12 cellular contexts compared by ENCODE assay signal in the genomic region with DNA sequence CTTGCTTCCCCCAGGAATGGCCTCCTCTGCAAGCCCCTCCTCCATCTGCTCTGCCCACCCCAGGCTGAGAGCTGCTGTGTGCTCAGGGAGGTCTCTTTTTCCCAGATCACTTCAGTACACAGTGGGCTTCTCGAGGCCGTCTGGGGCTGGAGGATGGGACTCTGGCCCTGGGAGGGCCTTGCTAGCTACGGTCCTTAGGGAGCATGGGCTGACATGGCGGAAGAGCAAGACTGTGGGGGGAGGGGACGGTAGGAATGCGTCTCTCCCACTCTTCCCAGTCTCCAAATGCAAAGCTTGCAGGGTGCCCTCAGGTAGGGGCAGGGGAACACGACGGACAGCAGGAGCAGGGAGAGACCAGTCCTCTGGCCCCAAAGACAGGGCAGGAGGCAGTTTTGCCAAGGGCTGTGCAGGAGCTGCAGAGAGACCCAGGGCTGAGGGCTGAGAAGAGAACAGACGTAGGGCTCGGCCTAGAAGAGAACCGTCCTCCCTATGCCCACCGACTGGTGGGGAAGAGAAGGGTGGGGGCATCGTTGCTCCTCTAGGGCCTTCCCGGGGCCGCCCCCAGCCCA. TPM values are rescaled to one million over a fixed set of nuclear protein-coding genes. Genes with fewer than 3 reads are reported as not detected.
DNase-seq lines count a peak whose midpoint lies in the region; ATAC-seq, FAIRE-seq and TF ChIP-seq lines count a peak whose summit lies in the region.
"Not testable (repeated sequence)": the region's sequence is repeated elsewhere in the genome, so short reads cannot be mapped to it uniquely, and the experiment has no call there.
"Had no signal": no experiment of that assay in that cellular context is flagged by ENCODE, and none has a peak within 500 bp of the region (broad histone marks: within the 10 kb centered on the region; RNA-seq: fewer than 3 reads in every experiment).

No MANE protein-coding gene starts in this region.

- H3K9me3 ChIP-seq in heart left ventricle, lower lobe of right lung, pancreas, stomach: not testable (repeated sequence)

- not testable (repeated sequence) for TF ChIP-seq EP300 in stomach (IDR thresholded peaks at IDR 0.05)

- H3K36me3 ChIP-seq in heart left ventricle, lower lobe of right lung, pancreas, stomach: not testable (repeated sequence)

- TF ChIP-seq CTCF in C4-2B (conservative IDR thresholded peaks at IDR 0.05); coronary artery (IDR thresholded peaks at IDR 0.05); heart left ventricle (IDR thresholded peaks at IDR 0.05); lower lobe of right lung (IDR thresholded peaks at IDR 0.05); pancreas (IDR thresholded peaks at IDR 0.05); stomach (IDR thresholded peaks at IDR 0.05): not testable (repeated sequence)

- ATAC-seq in heart left ventricle, lower lobe of right lung, pancreas: not testable (repeated sequence)

- 25 to 49% (median 41%) methylated on average over 13 to 15 of the region's 15 CpGs for WGBS in heart left ventricle, 4 donors
- WGBS in pancreas, 2 donors, result 56 to 58% methylated on average over 14 of the region's 15 CpGs
- WGBS in stomach, 5 donors, result 34 to 61% (median 45%) methylated on average over 5 to 15 of the region's 15 CpGs

- peak overlapping the region; percentile 74 for H3K4me3 ChIP-seq in coronary artery
- H3K4me3 ChIP-seq in heart left ventricle, result peak overlapping the region; percentile 43 to 79 (median 58)
- H3K4me3 ChIP-seq in lower lobe of right lung, result peak overlapping the region; percentile 59
- peak overlapping the region in 3 of 4 donors; percentile 33 to 59 (median 43) for H3K4me3 ChIP-seq in pancreas
- peak overlapping the region; percentile 58 to 63 (median 60) for H3K4me3 ChIP-seq in stomach

- H3K4me1 ChIP-seq in heart left ventricle (peaks cover 0 to 12% (median 0%) of the 10 kb centered on the region in 12 donors), stomach (peaks cover 0 to 17% (median 11%) of the 10 kb centered on the region in 4 donors)
- H3K4me1 ChIP-seq in lower lobe of right lung, pancreas: not testable (repeated sequence)

- H3K27ac ChIP-seq in C4-2B, result peak overlapping the region; percentile 56; the same call in 1 of the 2 replicates
- not testable (repeated sequence) for H3K27ac ChIP-seq in coronary artery, lower lobe of right lung, pancreas
- peak overlapping the region in 1 of 12 donors; percentile 56 for H3K27ac ChIP-seq in heart left ventricle
- peak overlapping the region in 1 of 5 donors; percentile 70 for H3K27ac ChIP-seq in stomach

- not testable (repeated sequence) for TF ChIP-seq POLR2A in heart left ventricle (IDR thresholded peaks at IDR 0.05); stomach (IDR thresholded peaks at IDR 0.05)

- H3K9me3 Mint-ChIP-seq in activated naive CD4-positive, alpha-beta T cell treated with anti-CD3 and anti-CD28 coated beads, Interleukin-2, amount 50 U/mL, for 24 hours, result not testable (repeated sequence)

- H3K27ac Mint-ChIP-seq in activated naive CD4-positive, alpha-beta T cell treated with anti-CD3 and anti-CD28 coated beads, Interleukin-2, amount 50 U/mL, for 24 hours, result not testable (repeated sequence)

- H3K27me3 ChIP-seq in heart left ventricle, result peaks cover 0 to 25% (median 0%) of the 10 kb centered on the region in 9 donors
- H3K27me3 ChIP-seq in lower lobe of right lung (ENCODE audit: low read depth); pancreas; stomach: not testable (repeated sequence)

- peak overlapping the region; percentile 62 for H3K4me3 Mint-ChIP-seq in activated naive CD4-positive, alpha-beta T cell treated with anti-CD3 and anti-CD28 coated beads, Interleukin-2, amount 50 U/mL, for 24 hours

- H3K36me3 Mint-ChIP-seq in activated naive CD4-positive, alpha-beta T cell treated with anti-CD3 and anti-CD28 coated beads, Interleukin-2, amount 50 U/mL, for 24 hours, result not testable (repeated sequence)

- not testable (repeated sequence) for H3K27me3 Mint-ChIP-seq in activated naive CD4-positive, alpha-beta T cell treated with anti-CD3 and anti-CD28 coated beads, Interleukin-2, amount 50 U/mL, for 24 hours

- DNase-seq in NCI-H82 (lab: John Stamatoyannopoulos, UW) (peak; percentile 24), pancreas (peak in 1 of 6 donors; percentile 37)
- DNase-seq in coronary artery (ENCODE audit: low spot score); heart left ventricle; lower lobe of right lung; stomach: not testable (repeated sequence)

- H3K4me1 Mint-ChIP-seq in activated naive CD4-positive, alpha-beta T cell treated with anti-CD3 and anti-CD28 coated beads, Interleukin-2, amount 50 U/mL, for 24 hours, result not testable (repeated sequence)

- intact Hi-C loops in heart left ventricle (cut with DNase I); lower lobe of right lung (cut with DNase I); pancreas (cut with DNase I); stomach (cut with DNase I; ENCODE audit: low total_unique reads): not testable (repeated sequence)

- FAIRE-seq in pancreas (lab: Jason Lieb, UNC), result not testable (repeated sequence)

RNA-seq across cellular contexts. Expression of gene SMIM10L2B, which starts 1.3 kb away (rescaled TPM):
- total RNA-seq in heart left ventricle, result 1 to 10 TPM; 2.2 to 5.7 (median 3.6) TPM
- polyA plus RNA-seq in heart left ventricle, result 1 to 10 TPM; 1.5 to 5.3 TPM
- 2.0 TPM for total RNA-seq in lower lobe of right lung
- under 1 TPM; 0.37 to 0.67 (median 0.59) TPM for total RNA-seq in pancreas
- 1 to 10 TPM in 1 of 2 donors, under 1 TPM in 1; 0.80 to 1.2 TPM for polyA plus RNA-seq in pancreas
- 1 to 10 TPM in 2 of 5 donors, under 1 TPM in 1, not detected in 2; 0.58 to 4.3 (median 2.2) TPM for total RNA-seq in stomach
- polyA plus RNA-seq in stomach, result 1 to 10 TPM; 1.3 to 1.8 (median 1.7) TPM

RNA-seq across cellular contexts. Expression of gene ETDB, which starts 23.1 kb away (rescaled TPM):
- total RNA-seq in heart left ventricle (not detected), lower lobe of right lung (not detected), pancreas (not detected), stomach (not detected)
- polyA plus RNA-seq in heart left ventricle (not detected), pancreas (not detected), stomach (not detected)
- total RNA-seq: activated naive CD8-positive, alpha-beta T cell treated with anti-CD3 and anti-CD28 coated beads for 36 hours; dermis microvascular lymphatic vessel endothelial cell; left lobe of liver; omental fat pad had no signal

RNA-seq across cellular contexts. Expression of gene RTL8A, which starts 45.3 kb away (rescaled TPM):
- total RNA-seq in heart left ventricle, result 10 to 100 TPM; 28.2 to 37.2 (median 34.2) TPM
- 10 to 100 TPM; 76.3 to 85.9 TPM for polyA plus RNA-seq in heart left ventricle
- 37.4 TPM for total RNA-seq in lower lobe of right lung
- 10 to 100 TPM in 2 of 6 donors, 1 to 10 TPM in 4; 7.3 to 16.4 (median 9.1) TPM for total RNA-seq in pancreas
- polyA plus RNA-seq in pancreas, result 10 to 100 TPM; 52.8 to 62.9 TPM
- 100 to 1,000 TPM in 1 of 5 donors, 10 to 100 TPM in 3, 1 to 10 TPM in 1; 2.4 to 125 (median 14.6) TPM for total RNA-seq in stomach
- 100 to 1,000 TPM in 1 of 3 donors, 10 to 100 TPM in 2; 81.4 to 123 (median 91.7) TPM for polyA plus RNA-seq in stomach
